ENCODE assay signal across 9 cellular contexts in genomic region chr19:46717716-46718143, GRCh38. TPM values are rescaled to one million over a fixed set of nuclear protein-coding genes. Genes with fewer than 3 reads are reported as not detected.
DNase-seq lines count a peak whose midpoint lies in the region; ATAC-seq, FAIRE-seq and TF ChIP-seq lines count a peak whose summit lies in the region.
"Had no signal": no experiment of that assay in that cellular context is flagged by ENCODE, and none has a peak within 500 bp of the region (broad histone marks: within the 10 kb centered on the region; RNA-seq: fewer than 3 reads in every experiment).

No MANE protein-coding gene starts in this region.

- FAIRE-seq in HepG2 (lab: Jason Lieb, UNC), result no peak
- FAIRE-seq: endometrium had no signal

- in situ Hi-C loops in HepG2 (cut with HindIII; ENCODE audit: extremely low pct_ligation_motif_present, low pct_unique_long_range_greater_than_20kb), result no loop called here

- peaks cover 8 to 14% of the 10 kb centered on the region in 2 experiments for H3K36me3 ChIP-seq in HepG2 (replicated peaks in 1 of 2; ENCODE audit: control insufficient read depth in 1 of 2, insufficient read depth in 2 of 2, low read length in 2 of 2)

- peak overlapping the region; percentile 95 for H3K4me3 Mint-ChIP-seq in activated naive CD8-positive, alpha-beta T cell treated with anti-CD3 and anti-CD28 coated beads for 36 hours
- peak overlapping the region; percentile 97 for H3K4me3 Mint-ChIP-seq in type B pancreatic cell

- H3K27me3 ChIP-seq in HepG2 (ENCODE audit: control insufficient read depth in 1 of 2, insufficient read depth in 2 of 2, low read length in 2 of 2), result no peaks in the 10 kb centered on the region; a peak in 1 of 5 replicates

- H3K27ac Mint-ChIP-seq in activated naive CD8-positive, alpha-beta T cell treated with anti-CD3 and anti-CD28 coated beads for 36 hours, result peak overlapping the region; percentile 94
- peak overlapping the region; percentile 91 for H3K27ac Mint-ChIP-seq in type B pancreatic cell

- no peak; the same call in 2 of the 3 replicates for ATAC-seq in HepG2
- ATAC-seq in GM19023 (IDR thresholded peaks at IDR 0.05; ENCODE audit: unreplicated experiment), result no peak
- no peak for ATAC-seq in GM21526 (IDR thresholded peaks at IDR 0.05; ENCODE audit: low FRiP score, unreplicated experiment)

- H3K36me3 Mint-ChIP-seq in activated naive CD8-positive, alpha-beta T cell treated with anti-CD3 and anti-CD28 coated beads for 36 hours, result peaks cover 26% of the 10 kb centered on the region
- H3K36me3 Mint-ChIP-seq in type B pancreatic cell, result peaks cover 4% of the 10 kb centered on the region

- WGBS in HepG2 (ENCODE audit: low lambda C conversion rate), result no CpG with 5 or more reads among the region's 9 CpGs

- peaks cover 39% of the 10 kb centered on the region for H3K4me1 Mint-ChIP-seq in activated naive CD8-positive, alpha-beta T cell treated with anti-CD3 and anti-CD28 coated beads for 36 hours
- peaks cover 13% of the 10 kb centered on the region for H3K4me1 Mint-ChIP-seq in type B pancreatic cell (ENCODE audit: unreplicated experiment)

- TF ChIP-seq CTCF in HepG2 (CRISPR knock-in tag; IDR thresholded peaks at IDR 0.05), result no peak
- TF ChIP-seq CTCF in type B pancreatic cell (conservative IDR thresholded peaks at IDR 0.05), result no peak

- intact Hi-C loops in HepG2 (cut with micrococcal nuclease; ENCODE audit: unreplicated experiment), result no loop called here

- H3K27me3 Mint-ChIP-seq in activated naive CD8-positive, alpha-beta T cell treated with anti-CD3 and anti-CD28 coated beads for 36 hours, result no peaks in the 10 kb centered on the region
- H3K27me3 Mint-ChIP-seq in type B pancreatic cell, result no peaks in the 10 kb centered on the region

- POLR2A ChIA-PET in HepG2 (lab: Yijun Ruan, JAX), result no interaction called here

- DNase-seq in stimulated activated CD4-positive, alpha-beta T cell treated with anti-CD3 and anti-CD28 coated beads, Interleukin-15, amount 100 ng/mL, for 24 hours, result peak; percentile 29
- no peak for DNase-seq in stimulated activated CD4-positive, alpha-beta T cell treated with anti-CD3 and anti-CD28 coated beads, Interleukin-2, amount 100 ng/mL, for 48 hours
- no peak for DNase-seq in activated naive CD8-positive, alpha-beta T cell treated with anti-CD3 and anti-CD28 coated beads for 36 hours
- DNase-seq in HepG2 (ENCODE audit: low spot score) (no peak), type B pancreatic cell (ENCODE audit: extremely low spot score, unreplicated experiment) (no peak), SHP77 (lab: John Stamatoyannopoulos, UW) (no peak)

- H3K4me3 ChIP-seq in HepG2 (replicated peaks in 1 of 3; ENCODE audit: insufficient read depth in 1 of 3, low read depth in 2 of 3, low read length in 3 of 3), result peak overlapping the region; percentile 79 to 83 (median 82); a peak in 4 of 6 replicates

- H3K4me2 ChIP-seq in HepG2 (ENCODE audit: low read depth, low read length), result peak overlapping the region; percentile 73

- H2AFZ ChIP-seq in HepG2 (ENCODE audit: low read length), result no peak overlapping the region

- H3K9ac ChIP-seq in HepG2 (ENCODE audit: insufficient read depth, low read depth, low read length), result peak overlapping the region; percentile 75

- no peaks in the 10 kb centered on the region for H4K20me1 ChIP-seq in HepG2 (ENCODE audit: insufficient read depth, low read length)

- BruUV-seq in HepG2 (replicated peaks; lab: Mats Ljungman, UMichigan), result no TSS peak

- H3K9me3 ChIP-seq in HepG2 (ENCODE audit: low read length), result no peaks in the 10 kb centered on the region

- H3K27ac ChIP-seq in HepG2 (ENCODE audit: extremely low read length, insufficient read depth, low read length), result no peak overlapping the region

- TF ChIP-seq EP300 in HepG2 (IDR thresholded peaks at IDR 0.05; ENCODE audit: low read depth in 2 of 2, low read length in 2 of 2), result no peak
- no peak for TF ChIP-seq EP300 in HepG2 (CRISPR knock-in tag; IDR thresholded peaks at IDR 0.05; ENCODE audit: borderline replicate concordance)

- TF ChIP-seq RAD21 in HepG2 (CRISPR knock-in tag; IDR thresholded peaks at IDR 0.05), result no peak

- CTCF ChIA-PET in HepG2 (lab: Yijun Ruan, JAX; ENCODE audit: low intra/inter-chr PET ratio, low total read pairs), result no interaction called here

- peaks cover 20% of the 10 kb centered on the region for H3K79me2 ChIP-seq in HepG2 (ENCODE audit: insufficient read depth, low read length)

- H3K4me1 ChIP-seq in HepG2 (ENCODE audit: insufficient read depth, low read length), result peaks cover 27% of the 10 kb centered on the region

- TF ChIP-seq POLR2A in HepG2 (IDR thresholded peaks at IDR 0.05; ENCODE audit: insufficient read depth in 1 of 2, low read depth in 2 of 2, low read length in 2 of 2), result no peak

- no peaks in the 10 kb centered on the region for H3K9me3 Mint-ChIP-seq in activated naive CD8-positive, alpha-beta T cell treated with anti-CD3 and anti-CD28 coated beads for 36 hours
- H3K9me3 Mint-ChIP-seq in type B pancreatic cell, result no peaks in the 10 kb centered on the region

RNA-seq across cellular contexts. Expression of gene PRKD2, which starts 0.8 kb away (rescaled TPM):
- 10 to 100 TPM; 68.6 to 76.2 TPM for total RNA-seq in activated naive CD8-positive, alpha-beta T cell treated with anti-CD3 and anti-CD28 coated beads for 36 hours
- total RNA-seq in HepG2 (2016; rRNA removed; fragmentation: Illumina TruSeq; extraction: Trizol) (6.7 and 13.2 TPM in 2 replicates), type B pancreatic cell (ENCODE audit: low replicate concordance) (56.8 and 70.8 TPM in 2 replicates)
- total RNA-seq in HepG2 (2016; cell fraction: cytosol; rRNA removed; fragmentation: Illumina TruSeq; extraction: Trizol; ENCODE audit: low read depth), result 3.7 and 5.6 TPM in 2 replicates
- total RNA-seq in HepG2 (2016; cell fraction: insoluble cytoplasmic fraction; rRNA removed; fragmentation: Illumina TruSeq; extraction: Trizol), result 7.7 and 10.7 TPM in 2 replicates
- 10.7 and 11.6 TPM in 2 replicates for total RNA-seq in HepG2 (2016; cell fraction: membrane; rRNA removed; fragmentation: Illumina TruSeq; extraction: Trizol)
- total RNA-seq in HepG2 (2016; cell fraction: nucleus; rRNA removed; fragmentation: Illumina TruSeq; extraction: Trizol), result 9.5 and 12.7 TPM in 2 replicates
- 7.3 and 9.2 TPM in 2 replicates for polyA plus RNA-seq in HepG2 (2011; rRNA removed)
- polyA plus RNA-seq in HepG2 (2011; cell fraction: cytosol; rRNA removed), result 5.7 and 8.3 TPM in 2 replicates
- polyA plus RNA-seq in HepG2 (2011; cell fraction: nucleus; rRNA removed), result 19.6 and 26.3 TPM in 2 replicates
- polyA plus RNA-seq in HepG2 (2012), result 12.3 and 18.9 TPM in 2 replicates
- 4.2 and 4.7 TPM in 2 replicates for polyA plus RNA-seq in HepG2 (2016; cell fraction: cytosol; fragmentation: Illumina TruSeq; extraction: Trizol; ENCODE audit: low read depth)
- polyA plus RNA-seq in HepG2 (2016; cell fraction: insoluble cytoplasmic fraction; fragmentation: Illumina TruSeq; extraction: Trizol; ENCODE audit: low read depth), result 12.5 and 12.9 TPM in 2 replicates
- 6.8 and 7.6 TPM in 2 replicates for polyA plus RNA-seq in HepG2 (2016; cell fraction: membrane; fragmentation: Illumina TruSeq; extraction: Trizol; ENCODE audit: low read depth)
- polyA plus RNA-seq in HepG2 (2016; cell fraction: nucleus; fragmentation: Illumina TruSeq; extraction: Trizol; ENCODE audit: insufficient read depth, low read depth), result 26.1 and 27.2 TPM in 2 replicates
- 10.6 and 14.4 TPM in 2 replicates for polyA minus RNA-seq in HepG2 (2011; rRNA and poly(A)+ RNA removed; ENCODE audit: low replicate concordance)
- polyA minus RNA-seq in HepG2 (2011; cell fraction: cytosol; rRNA and poly(A)+ RNA removed), result 8.2 and 11.7 TPM in 2 replicates
- 9.1 TPM in 2 replicates for polyA minus RNA-seq in HepG2 (2011; cell fraction: nucleus; rRNA and poly(A)+ RNA removed)

RNA-seq across cellular contexts. Expression of gene FKRP, which starts 28.1 kb away (rescaled TPM):
- total RNA-seq in activated naive CD8-positive, alpha-beta T cell treated with anti-CD3 and anti-CD28 coated beads for 36 hours, result 10 to 100 TPM; 17.3 to 18.8 TPM
- total RNA-seq in HepG2 (2016; rRNA removed; fragmentation: Illumina TruSeq; extraction: Trizol), result 4.0 and 9.8 TPM in 2 replicates
- total RNA-seq in HepG2 (2016; cell fraction: cytosol; rRNA removed; fragmentation: Illumina TruSeq; extraction: Trizol; ENCODE audit: low read depth), result 1.2 and 1.9 TPM in 2 replicates
- total RNA-seq in HepG2 (2016; cell fraction: insoluble cytoplasmic fraction; rRNA removed; fragmentation: Illumina TruSeq; extraction: Trizol), result 3.4 and 11.2 TPM in 2 replicates
- 3.6 and 3.7 TPM in 2 replicates for total RNA-seq in HepG2 (2016; cell fraction: membrane; rRNA removed; fragmentation: Illumina TruSeq; extraction: Trizol)
- total RNA-seq in HepG2 (2016; cell fraction: nucleus; rRNA removed; fragmentation: Illumina TruSeq; extraction: Trizol), result 11.2 and 11.6 TPM in 2 replicates
- polyA plus RNA-seq in HepG2 (2011; rRNA removed), result 7.3 and 9.2 TPM in 2 replicates
- polyA plus RNA-seq in HepG2 (2011; cell fraction: cytosol; rRNA removed), result 7.8 and 9.7 TPM in 2 replicates
- polyA plus RNA-seq in HepG2 (2011; cell fraction: nucleus; rRNA removed), result 27.5 and 33.9 TPM in 2 replicates
- polyA plus RNA-seq in HepG2 (2012), result 12.4 and 17.0 TPM in 2 replicates
- polyA plus RNA-seq in HepG2 (2016; cell fraction: cytosol; fragmentation: Illumina TruSeq; extraction: Trizol; ENCODE audit: low read depth), result 0.63 and 1.3 TPM in 2 replicates
- polyA plus RNA-seq in HepG2 (2016; cell fraction: insoluble cytoplasmic fraction; fragmentation: Illumina TruSeq; extraction: Trizol; ENCODE audit: low read depth), result 5.1 TPM in 2 replicates
- 1.7 and 2.3 TPM in 2 replicates for polyA plus RNA-seq in HepG2 (2016; cell fraction: membrane; fragmentation: Illumina TruSeq; extraction: Trizol; ENCODE audit: low read depth)
- 34.8 and 35.7 TPM in 2 replicates for polyA plus RNA-seq in HepG2 (2016; cell fraction: nucleus; fragmentation: Illumina TruSeq; extraction: Trizol; ENCODE audit: insufficient read depth, low read depth)
- 6.9 and 11.0 TPM in 2 replicates for polyA minus RNA-seq in HepG2 (2011; rRNA and poly(A)+ RNA removed; ENCODE audit: low replicate concordance)
- polyA minus RNA-seq in HepG2 (2011; cell fraction: cytosol; rRNA and poly(A)+ RNA removed), result 7.5 and 8.8 TPM in 2 replicates
- polyA minus RNA-seq in HepG2 (2011; cell fraction: nucleus; rRNA and poly(A)+ RNA removed), result 10.3 and 11.5 TPM in 2 replicates
- 24.2 and 38.4 TPM in 2 replicates for total RNA-seq in type B pancreatic cell (ENCODE audit: low replicate concordance)

RNA-seq across cellular contexts. Expression of gene STRN4, which starts 28.5 kb away (rescaled TPM):
- 10 to 100 TPM; 54.9 to 57.9 TPM for total RNA-seq in activated naive CD8-positive, alpha-beta T cell treated with anti-CD3 and anti-CD28 coated beads for 36 hours
- 32.2 and 43.1 TPM in 2 replicates for total RNA-seq in HepG2 (2016; rRNA removed; fragmentation: Illumina TruSeq; extraction: Trizol)
- total RNA-seq in HepG2 (2016; cell fraction: cytosol; rRNA removed; fragmentation: Illumina TruSeq; extraction: Trizol; ENCODE audit: low read depth), result 13.6 and 15.4 TPM in 2 replicates
- 25.7 and 41.7 TPM in 2 replicates for total RNA-seq in HepG2 (2016; cell fraction: insoluble cytoplasmic fraction; rRNA removed; fragmentation: Illumina TruSeq; extraction: Trizol)
- total RNA-seq in HepG2 (2016; cell fraction: membrane; rRNA removed; fragmentation: Illumina TruSeq; extraction: Trizol), result 30.2 and 30.9 TPM in 2 replicates
- 30.6 and 31.6 TPM in 2 replicates for total RNA-seq in HepG2 (2016; cell fraction: nucleus; rRNA removed; fragmentation: Illumina TruSeq; extraction: Trizol)
- polyA plus RNA-seq in HepG2 (2011; rRNA removed), result 57.3 and 80.7 TPM in 2 replicates
- polyA plus RNA-seq in HepG2 (2011; cell fraction: cytosol; rRNA removed), result 34.2 and 64.8 TPM in 2 replicates
- 266 and 313 TPM in 2 replicates for polyA plus RNA-seq in HepG2 (2011; cell fraction: nucleus; rRNA removed)
- 35.6 and 48.5 TPM in 2 replicates for polyA plus RNA-seq in HepG2 (2012)
- polyA plus RNA-seq in HepG2 (2016; cell fraction: cytosol; fragmentation: Illumina TruSeq; extraction: Trizol; ENCODE audit: low read depth), result 8.5 and 9.3 TPM in 2 replicates
- 34.1 and 37.8 TPM in 2 replicates for polyA plus RNA-seq in HepG2 (2016; cell fraction: insoluble cytoplasmic fraction; fragmentation: Illumina TruSeq; extraction: Trizol; ENCODE audit: low read depth)
- 21.1 and 23.2 TPM in 2 replicates for polyA plus RNA-seq in HepG2 (2016; cell fraction: membrane; fragmentation: Illumina TruSeq; extraction: Trizol; ENCODE audit: low read depth)
- polyA plus RNA-seq in HepG2 (2016; cell fraction: nucleus; fragmentation: Illumina TruSeq; extraction: Trizol; ENCODE audit: insufficient read depth, low read depth), result 78.0 and 78.1 TPM in 2 replicates
- 47.8 and 141 TPM in 2 replicates for polyA minus RNA-seq in HepG2 (2011; rRNA and poly(A)+ RNA removed; ENCODE audit: low replicate concordance)
- polyA minus RNA-seq in HepG2 (2011; cell fraction: cytosol; rRNA and poly(A)+ RNA removed), result 30.6 and 39.4 TPM in 2 replicates
- 37.0 and 47.4 TPM in 2 replicates for polyA minus RNA-seq in HepG2 (2011; cell fraction: nucleus; rRNA and poly(A)+ RNA removed)
- 83.4 and 105 TPM in 2 replicates for total RNA-seq in type B pancreatic cell (ENCODE audit: low replicate concordance)

RNA-seq across cellular contexts. Expression of gene DACT3, which starts 56.7 kb away (rescaled TPM):
- 1 to 10 TPM; 3.7 to 3.9 TPM for total RNA-seq in activated naive CD8-positive, alpha-beta T cell treated with anti-CD3 and anti-CD28 coated beads for 36 hours
- total RNA-seq in HepG2 (2016; rRNA removed; fragmentation: Illumina TruSeq; extraction: Trizol), result 0.04 TPM in 1 of 2 replicates, not detected in the other
- total RNA-seq in HepG2 (2016; cell fraction: cytosol; rRNA removed; fragmentation: Illumina TruSeq; extraction: Trizol; ENCODE audit: low read depth), result 0.09 and 0.10 TPM in 2 replicates
- total RNA-seq in HepG2 (2016; cell fraction: insoluble cytoplasmic fraction; rRNA removed; fragmentation: Illumina TruSeq; extraction: Trizol), result 0.04 TPM in 1 of 2 replicates, not detected in the other
- total RNA-seq in HepG2 (2016; cell fraction: membrane; rRNA removed; fragmentation: Illumina TruSeq; extraction: Trizol), result not detected in 2 replicates
- total RNA-seq in HepG2 (2016; cell fraction: nucleus; rRNA removed; fragmentation: Illumina TruSeq; extraction: Trizol), result not detected in 2 replicates
- polyA plus RNA-seq in HepG2 (2011; rRNA removed), result 0.04 TPM in 1 of 2 replicates, not detected in the other
- 0.03 TPM in 2 replicates for polyA plus RNA-seq in HepG2 (2011; cell fraction: cytosol; rRNA removed)
- not detected in 2 replicates for polyA plus RNA-seq in HepG2 (2011; cell fraction: nucleus; rRNA removed)
- not detected in 2 replicates for polyA plus RNA-seq in HepG2 (2012)
- 0.07 TPM in 1 of 2 replicates, not detected in the other for polyA plus RNA-seq in HepG2 (2016; cell fraction: cytosol; fragmentation: Illumina TruSeq; extraction: Trizol; ENCODE audit: low read depth)
- polyA plus RNA-seq in HepG2 (2016; cell fraction: insoluble cytoplasmic fraction; fragmentation: Illumina TruSeq; extraction: Trizol; ENCODE audit: low read depth), result not detected in 2 replicates
- not detected in 2 replicates for polyA plus RNA-seq in HepG2 (2016; cell fraction: membrane; fragmentation: Illumina TruSeq; extraction: Trizol; ENCODE audit: low read depth)
- 0.16 TPM in 1 of 2 replicates, not detected in the other for polyA plus RNA-seq in HepG2 (2016; cell fraction: nucleus; fragmentation: Illumina TruSeq; extraction: Trizol; ENCODE audit: insufficient read depth, low read depth)
- polyA minus RNA-seq in HepG2 (2011; rRNA and poly(A)+ RNA removed; ENCODE audit: low replicate concordance), result 0.09 TPM in 1 of 2 replicates, not detected in the other
- not detected in 2 replicates for polyA minus RNA-seq in HepG2 (2011; cell fraction: cytosol; rRNA and poly(A)+ RNA removed)
- not detected in 2 replicates for polyA minus RNA-seq in HepG2 (2011; cell fraction: nucleus; rRNA and poly(A)+ RNA removed)
- total RNA-seq in type B pancreatic cell (ENCODE audit: low replicate concordance), result 1.3 and 24.5 TPM in 2 replicates
